In genomic region chr5:149394996-149395395, GRCh38 we compare ENCODE assay signal across 13 cellular contexts. TPM values are rescaled to one million over a fixed set of nuclear protein-coding genes. Genes with fewer than 3 reads are reported as not detected.
"Had no signal": no experiment of that assay in that cellular context is flagged by ENCODE, and none has a peak within 500 bp of the region (broad histone marks: within the 10 kb centered on the region; RNA-seq: fewer than 3 reads in every experiment).

No MANE protein-coding gene starts in this region.

RNA-seq across cellular contexts. Expression of gene IL17B, which starts 15.9 kb away (rescaled TPM):
- total RNA-seq: naive thymus-derived CD4-positive, alpha-beta T cell; naive thymus-derived CD8-positive, alpha-beta T cell; natural killer cell; natural killer cell treated with Interleukin-12 subunit alpha and Interleukin-12 subunit beta and Interleukin-15 and Interleukin-18, amount 100 ng/mL, for 72 hours; occipital lobe; osteoblast; osteocyte; pancreas; progenitor cell of endocrine pancreas; pulmonary artery endothelial cell; renal cortical epithelial cell; right lobe of liver had no signal
- polyA plus RNA-seq: naive thymus-derived CD4-positive, alpha-beta T cell; naive thymus-derived CD8-positive, alpha-beta T cell; neural cell; pancreas had no signal
